In the genomic region with DNA sequence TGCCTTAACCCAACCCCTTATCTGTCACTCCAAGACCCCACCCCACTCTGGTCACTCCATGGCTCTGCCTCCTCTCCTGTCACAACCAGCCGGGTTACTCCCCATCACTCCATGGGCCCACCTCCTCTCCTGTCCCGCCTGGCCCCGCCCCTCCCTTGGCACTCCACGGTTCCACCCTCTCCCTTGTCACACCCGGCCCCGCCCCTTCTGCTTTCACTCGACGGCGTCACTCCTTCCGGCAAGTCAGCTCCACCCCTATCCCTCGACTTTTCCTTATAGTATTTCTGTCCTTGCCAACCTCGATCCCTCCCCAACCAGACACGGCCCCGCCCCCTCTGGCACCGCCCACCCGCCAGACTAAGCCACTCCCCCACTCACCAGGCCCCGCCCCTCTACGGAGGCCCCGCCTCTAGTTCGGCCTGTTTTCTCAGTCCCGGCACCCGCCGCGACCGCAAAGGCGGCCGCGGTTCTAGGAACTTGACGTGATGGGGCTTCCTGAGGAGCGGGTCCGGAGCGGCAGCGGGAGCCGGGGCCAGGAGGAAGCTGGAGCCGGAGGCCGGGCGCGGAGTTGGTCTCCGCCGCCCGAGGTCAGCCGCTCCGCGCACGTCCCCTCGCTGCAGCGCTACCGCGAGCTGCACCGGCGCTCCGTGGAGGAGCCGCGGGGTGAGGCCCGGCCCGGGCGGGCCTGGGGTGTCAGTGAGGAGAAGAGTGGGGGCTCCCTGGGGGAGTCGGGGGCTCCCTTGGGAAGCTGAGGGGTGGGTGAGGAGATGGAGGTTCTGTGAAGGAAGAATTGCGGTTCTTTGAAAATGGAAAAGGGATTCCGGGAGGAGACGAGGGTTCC, we compare ENCODE assay signal across 8 cellular contexts. TPM values are rescaled to one million over a fixed set of nuclear protein-coding genes. Genes with fewer than 3 reads are reported as not detected.
DNase-seq lines count a peak whose midpoint lies in the region; ATAC-seq and TF ChIP-seq lines count a peak whose summit lies in the region.

Gene ACSS2, plus strand, starts transcription at position 452 of the 841 bp plus-strand sequence. Its CDS starts 34 bp downstream, at position 486.

- H3K4me1 Mint-ChIP-seq in T-helper 1 cell treated with Interleukin-12 subunit alpha and Interleukin-12 subunit beta and Interleukin-4 antibody, amounts not matched to agents 30 μg/mL and 1 μg/mL, for 36 hours (ENCODE audit: low read depth) = peaks cover 56% of the 10 kb centered on the region

- intact Hi-C loops in left cardiac atrium (cut with DNase I) (loop anchor here (10.0 kb wide), 1 partner anchor 218 kb away; the partner anchor contains the start of gene TRPC4AP (in 2 of the 2)), posterior vena cava (cut with DNase I) (loop anchor here in 1 of 2 donors (10.0 kb wide), 1 partner anchor 328 kb away; no protein-coding TSS in a partner anchor)

- ATAC-seq in HG02763 (IDR thresholded peaks at IDR 0.05; ENCODE audit: unreplicated experiment) = peak; percentile 67
- ATAC-seq in left cardiac atrium = peak; percentile 89 to 93
- ATAC-seq in upper lobe of left lung (ENCODE audit: low FRiP score in 2 of 2) = peak; percentile 94 to 97

- TF ChIP-seq CTCF in upper lobe of left lung (IDR thresholded peaks at IDR 0.05) = no peak

- no peaks in the 10 kb centered on the region for H3K9me3 Mint-ChIP-seq in T-helper 1 cell treated with Interleukin-12 subunit alpha and Interleukin-12 subunit beta and Interleukin-4 antibody, amounts not matched to agents 30 μg/mL and 1 μg/mL, for 36 hours

- peak; percentile 99 for DNase-seq in NCI-H146 (lab: John Stamatoyannopoulos, UW)
- DNase-seq in amniotic stem cell (lab: John Stamatoyannopoulos, UW) = peak; percentile 92
- DNase-seq in left cardiac atrium = peak; percentile 99
- peak; percentile 100 for DNase-seq in posterior vena cava (ENCODE audit: low spot score)
- DNase-seq in upper lobe of left lung = peak; percentile 100

- WGBS in upper lobe of left lung, 2 donors = 0 to 1% methylated on average over 29 to 37 of the region's 61 CpGs

- peak within 1 kb of the TSS; percentile 93 for H3K27ac Mint-ChIP-seq in T-helper 1 cell treated with Interleukin-12 subunit alpha and Interleukin-12 subunit beta and Interleukin-4 antibody, amounts not matched to agents 30 μg/mL and 1 μg/mL, for 36 hours

- TF ChIP-seq POLR2A in GM10847 (IDR thresholded peaks at IDR 0.05; ENCODE audit: extremely low read depth, insufficient read length) = peak; percentile 20
- TF ChIP-seq POLR2A in upper lobe of left lung (IDR thresholded peaks at IDR 0.05) = peak; percentile 65 to 93 (median 80)

- H3K27me3 Mint-ChIP-seq in T-helper 1 cell treated with Interleukin-12 subunit alpha and Interleukin-12 subunit beta and Interleukin-4 antibody, amounts not matched to agents 30 μg/mL and 1 μg/mL, for 36 hours (ENCODE audit: low read depth) = no peaks in the 10 kb centered on the region

- H3K36me3 ChIP-seq in upper lobe of left lung = no peaks in the 10 kb centered on the region

- TF ChIP-seq EP300 in upper lobe of left lung (IDR thresholded peaks at IDR 0.05) = peak in 1 of 4 donors; percentile 93

- peak within 1 kb of the TSS; percentile 69 to 86 (median 75) for H3K4me3 ChIP-seq in upper lobe of left lung

- no peaks in the 10 kb centered on the region for H3K9me3 ChIP-seq in upper lobe of left lung

- H3K27ac ChIP-seq in upper lobe of left lung = peak within 1 kb of the TSS; percentile 88 to 97 (median 92)

- peaks cover 43 to 71% (median 56%) of the 10 kb centered on the region in 4 donors for H3K4me1 ChIP-seq in upper lobe of left lung

- H3K36me3 Mint-ChIP-seq in T-helper 1 cell treated with Interleukin-12 subunit alpha and Interleukin-12 subunit beta and Interleukin-4 antibody, amounts not matched to agents 30 μg/mL and 1 μg/mL, for 36 hours (ENCODE audit: low read depth) = peaks cover 3% of the 10 kb centered on the region

- H3K27me3 ChIP-seq in upper lobe of left lung = no peaks in the 10 kb centered on the region

- H3K4me3 Mint-ChIP-seq in T-helper 1 cell treated with Interleukin-12 subunit alpha and Interleukin-12 subunit beta and Interleukin-4 antibody, amounts not matched to agents 30 μg/mL and 1 μg/mL, for 36 hours = peak within 1 kb of the TSS; percentile 96

RNA-seq across cellular contexts. Expression of gene ACSS2, which starts in this region (rescaled TPM):
- total RNA-seq in left cardiac atrium (100 to 1,000 TPM in 1 of 2 donors, 10 to 100 TPM in 1; 80.8 to 118 TPM), posterior vena cava (10 to 100 TPM; 37.4 to 43.1 TPM), upper lobe of left lung (100 to 1,000 TPM; 110 to 377 (median 203) TPM)

Comparison
In these comparisons a context has a peak if more than half of its experiments do, and no peak if none do; other contexts are left out.
1. Peak in every context shown above with its lines: DNase-seq, ATAC-seq, H3K4me3 ChIP-seq and H3K27ac ChIP-seq.